25 cellular contexts compared by ENCODE assay signal in genomic region chr12:54555670-54556257, GRCh38. TPM values are rescaled to one million over a fixed set of nuclear protein-coding genes. Genes with fewer than 3 reads are reported as not detected.
A peak's percentile ranks its signal among the peaks of the same experiment; 100 is the strongest.
DNase-seq lines count a peak whose midpoint lies in the region; ATAC-seq, FAIRE-seq and TF ChIP-seq lines count a peak whose summit lies in the region.
"Had no signal": no experiment of that assay in that cellular context is flagged by ENCODE, and none has a peak within 500 bp of the region (broad histone marks: within the 10 kb centered on the region; RNA-seq: fewer than 3 reads in every experiment).

No MANE protein-coding gene starts in this region.

- no TSS peak for BruUV-seq in A673 (replicated peaks; lab: Mats Ljungman, UMichigan)

- no peak for TF ChIP-seq POLR2A in GM12891 (IDR thresholded peaks at IDR 0.05; ENCODE audit: low read depth, low read length)

- 38 to 41% methylated on average over 6 of the region's 6 CpGs for WGBS in heart right ventricle, 2 donors

- TF ChIP-seq CTCF in A673 (conservative IDR thresholded peaks at IDR 0.05; ENCODE audit: low read depth, low read length): no peak
- no peak for TF ChIP-seq CTCF in heart right ventricle (IDR thresholded peaks at IDR 0.05)

- H3K27ac ChIP-seq in A673 (ENCODE audit: low read depth, low read length, poor library complexity, severe bottlenecking): no peak overlapping the region
- no peak overlapping the region for H3K27ac ChIP-seq in heart right ventricle
- H3K27ac ChIP-seq: 22Rv1, A549, GM23248, HL-60 had no signal

- ATAC-seq in heart right ventricle: no peak
- ATAC-seq: A549, GM12878, K562 had no signal

- H3K4me3 ChIP-seq in A673 (ENCODE audit: low read depth, low read length, poor library complexity, severe bottlenecking): no peak overlapping the region
- no peak overlapping the region for H3K4me3 ChIP-seq in heart right ventricle
- H3K4me3 ChIP-seq: A549, GM12878, GM23248, HAP-1, K562 had no signal

- H3K4me1 ChIP-seq in A673 (ENCODE audit: insufficient read depth, low read length, poor library complexity, severe bottlenecking): peaks cover 8% of the 10 kb centered on the region
- H3K4me1 ChIP-seq in heart right ventricle: peaks cover 0 to 13% (median 6%) of the 10 kb centered on the region in 9 donors
- H3K4me1 ChIP-seq: A549, Caco-2, HAP-1 had no signal

- DNase-seq in DMS 273 (lab: John Stamatoyannopoulos, UW; ENCODE audit: unreplicated experiment): peak; percentile 4
- no peak for DNase-seq in DMS 273 treated with DMSO at 0.1 percent for 48 hours (lab: John Stamatoyannopoulos, UW)
- peak; percentile 37 for DNase-seq in A673 (ENCODE audit: low spot score)
- DNase-seq in GM12891 (ENCODE audit: insufficient read length, low spot score): no peak
- DNase-seq in NCI-H2227 treated with DMSO at 0.1 percent for 48 hours (lab: John Stamatoyannopoulos, UW): peak; percentile 8
- DNase-seq in posterior vena cava (ENCODE audit: low spot score): no peak
- no peak for DNase-seq in heart right ventricle
- DNase-seq: C1 segment of cervical spinal cord; Caco-2; CD4-positive, alpha-beta T cell; DMS79 treated with DMSO at 0.1 percent for 48 hours; EL; GM23248; IMR-90 had no signal

- CTCF ChIA-PET in A673 (lab: Charles Lee): interaction anchor here (0.6 kb wide), 1 partner anchor 112 kb away, joined by 3 read pairs; no protein-coding TSS in a partner anchor

- intact Hi-C loops in A673 (cut with micrococcal nuclease; ENCODE audit: unreplicated experiment) (no loop called here), posterior vena cava (cut with DNase I) (no loop called here), heart right ventricle (cut with DNase I) (no loop called here)

- FAIRE-seq in GM12891 (lab: Jason Lieb, UNC): no peak
- FAIRE-seq: A549, D721Med, GM12878, GM19239, K562 had no signal

- H3K9me3 ChIP-seq in A673 (ENCODE audit: low read depth, low read length, poor library complexity, severe bottlenecking) (no peaks in the 10 kb centered on the region), heart right ventricle (no peaks in the 10 kb centered on the region)
- H3K9me3 ChIP-seq: Caco-2, HAP-1 had no signal

- POLR2A ChIA-PET in A673 (lab: Charles Lee; ENCODE audit: low non-redundant PET): no interaction called here

- H3K36me3 ChIP-seq in A673 (ENCODE audit: insufficient read depth, low read length, poor library complexity, severe bottlenecking): no peaks in the 10 kb centered on the region
- no peaks in the 10 kb centered on the region for H3K36me3 ChIP-seq in heart right ventricle
- H3K36me3 ChIP-seq: HAP-1 had no signal

- H3K27me3 ChIP-seq in A673 (replicated peaks; ENCODE audit: insufficient read depth, low read depth, low read length, poor library complexity) (no peaks in the 10 kb centered on the region), heart right ventricle (peaks cover 0 to 89% (median 54%) of the 10 kb centered on the region in 7 donors)

TF ChIP-seq in GM12891, 5 proteins besides CTCF, POLR2A, EP300 and RAD21:
- TF ChIP-seq PAX5 (IDR thresholded peaks at IDR 0.05; ENCODE audit: insufficient read depth, low read length, severe bottlenecking): no peak
- TF ChIP-seq SPI1 (IDR thresholded peaks at IDR 0.05; ENCODE audit: low read depth, low read length): 0 out of 2 replicates have a peak, but pooled peaks have one; percentile 5

RNA-seq across cellular contexts. Expression of gene PDE1B, which starts 6.4 kb away (rescaled TPM):
- total RNA-seq in A673 (2021) (11.5 and 11.7 TPM in 2 replicates), posterior vena cava (10 to 100 TPM in 1 of 2 donors, 1 to 10 TPM in 1; 9.6 to 25.1 TPM), heart right ventricle (1 to 10 TPM in 8 of 10 donors, under 1 TPM in 2; 0.79 to 8.1 (median 1.9) TPM)
- polyA plus RNA-seq in GM12891 (2012; ENCODE audit: low read depth, missing spikeins): 2.3 TPM
- polyA plus RNA-seq in heart right ventricle: 1 to 10 TPM; 4.7 to 5.3 TPM
- total RNA-seq: Caco-2, G401, GM23248, HT1080, IMR-90 had no signal
- polyA plus RNA-seq: AG04450, GM23248, IMR-90 had no signal

RNA-seq across cellular contexts. Expression of gene PPP1R1A, which starts 32.7 kb away (rescaled TPM):
- 110 and 114 TPM in 2 replicates for total RNA-seq in A673 (2021)
- polyA plus RNA-seq in GM12891 (2012; ENCODE audit: low read depth, missing spikeins): 0.05 TPM
- total RNA-seq in posterior vena cava: 1 to 10 TPM; 3.7 to 7.4 TPM
- total RNA-seq in heart right ventricle: 100 to 1,000 TPM in 3 of 10 donors, 10 to 100 TPM in 7; 39.4 to 378 (median 56.5) TPM
- polyA plus RNA-seq in heart right ventricle: 100 to 1,000 TPM in 1 of 2 donors, 10 to 100 TPM in 1; 46.6 to 203 TPM
- total RNA-seq: CD4-positive, alpha-beta T cell; G401; GM12878; GM23248; HT1080; IMR-90; K562 had no signal
- polyA plus RNA-seq: AG04450, GM23248, IMR-90, K562 had no signal

RNA-seq across cellular contexts. Expression of gene NCKAP1L, which starts 58.2 kb away (rescaled TPM):
- total RNA-seq in A673 (2021) (250 and 279 TPM in 2 replicates), posterior vena cava (10 to 100 TPM; 41.4 to 46.4 TPM), heart right ventricle (10 to 100 TPM in 2 of 10 donors, 1 to 10 TPM in 8; 1.4 to 33.8 (median 2.7) TPM)
- 116 TPM for polyA plus RNA-seq in GM12891 (2012; ENCODE audit: low read depth, missing spikeins)
- polyA plus RNA-seq in heart right ventricle: 1 to 10 TPM; 1.7 to 2.3 TPM
- total RNA-seq: Caco-2, G401, GM23248, HT1080, IMR-90 had no signal
- polyA plus RNA-seq: AG04450, IMR-90 had no signal

Comparison
In these comparisons a context has a peak if more than half of its experiments do, and no peak if none do; other contexts are left out.
1. DNase-seq: peak in DMS 273 (single experiment), A673 (single experiment) and NCI-H2227 treated with DMSO at 0.1 percent for 48 hours (single experiment); none in DMS 273 treated with DMSO at 0.1 percent for 48 hours (single experiment), GM12891 (single experiment), posterior vena cava (single experiment) and heart right ventricle (0 of 2).
2. RNA of gene PPP1R1A, which starts 32.7 kb away (total RNA-seq): 110 to 114 TPM in A673 and 39.4 to 378 TPM in heart right ventricle; 3.7 to 7.4 TPM in posterior vena cava; every median in the first group is over 4 times any median in the second.